In the genomic region with DNA sequence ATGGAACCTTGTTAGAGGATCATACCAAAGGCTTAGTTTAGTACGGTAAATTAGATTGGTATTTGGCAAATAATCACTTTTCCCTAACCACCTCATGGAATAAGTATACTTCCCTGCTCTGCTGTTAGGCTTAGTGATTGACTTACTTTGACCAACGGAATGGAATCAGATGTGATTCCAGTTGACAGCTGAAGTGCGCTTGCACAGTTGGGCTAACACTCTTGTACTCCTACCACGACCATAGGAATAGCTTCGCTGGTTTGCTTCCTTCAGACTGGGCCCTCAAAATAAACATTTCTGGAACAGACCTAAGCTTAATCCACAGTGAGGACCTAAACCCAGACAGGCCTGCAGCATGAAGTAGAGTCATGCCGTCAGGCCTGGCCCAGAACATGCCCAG, we compare ENCODE assay signal across 26 cellular contexts.
DNase-seq lines count a peak whose midpoint lies in the region; ATAC-seq, FAIRE-seq and TF ChIP-seq lines count a peak whose summit lies in the region.
"Had no signal": no experiment of that assay in that cellular context is flagged by ENCODE, and none has a peak within 500 bp of the region (broad histone marks: within the 10 kb centered on the region; RNA-seq: fewer than 3 reads in every experiment).

No MANE protein-coding gene starts in this region.

- TF ChIP-seq EP300 in HepG2 (IDR thresholded peaks at IDR 0.05; ENCODE audit: low read depth in 2 of 2, low read length in 2 of 2) = no peak
- TF ChIP-seq EP300 in HepG2 (CRISPR knock-in tag; IDR thresholded peaks at IDR 0.05; ENCODE audit: borderline replicate concordance) = no peak

- H3K9me3 Mint-ChIP-seq in osteocyte (ENCODE audit: unreplicated experiment) = no peaks in the 10 kb centered on the region
- H3K9me3 Mint-ChIP-seq: activated naive CD4-positive, alpha-beta T cell treated with anti-CD3 and anti-CD28 coated beads, Interleukin-2, amount 50 U/mL, for 72 hours; activated T-helper 2 cell treated with anti-CD3 and anti-CD28 coated beads, Interferon-gamma antibody, Interleukin-2, Interleukin-4, amounts not matched to agents 10 μg/mL and 5 μg/mL and 100 μg/mL, durations not matched to agents 14 hours and 24 hours and 36 hours; central memory CD8-positive, alpha-beta T cell; naive thymus-derived CD4-positive, alpha-beta T cell; stimulated activated naive CD8-positive, alpha-beta T cell treated with anti-CD3 and anti-CD28 coated beads, Interleukin-15, Interleukin-2, amounts not matched to agents 100 ng/mL and 50 ng/mL, for 24 hours had no signal

- TF ChIP-seq POLR2A in right lobe of liver (IDR thresholded peaks at IDR 0.05) = no peak
- no peak for TF ChIP-seq POLR2A in HepG2 (IDR thresholded peaks at IDR 0.05; ENCODE audit: insufficient read depth in 1 of 2, low read depth in 2 of 2, low read length in 2 of 2)

- H3K9ac ChIP-seq in HepG2 (ENCODE audit: insufficient read depth, low read depth, low read length) = no peak overlapping the region

- H3K4me3 ChIP-seq in right lobe of liver = no peak overlapping the region
- H3K4me3 ChIP-seq in HepG2 (replicated peaks in 1 of 3; ENCODE audit: insufficient read depth in 1 of 3, low read depth in 2 of 3, low read length in 3 of 3) = no peak overlapping the region

- DNase-seq in right lobe of liver (no peak), HepG2 (ENCODE audit: low spot score) (no peak), osteocyte (ENCODE audit: extremely low spot score, unreplicated experiment) (no peak), superior temporal gyrus (ENCODE audit: extremely low spot score) (no peak), midbrain (lab: John Stamatoyannopoulos, UW) (no peak)
- no peak for DNase-seq in activated CD8-positive, alpha-beta memory T cell treated with anti-CD3 and anti-CD28 coated beads for 24 hours
- DNase-seq: activated CD4-positive, alpha-beta T cell treated with anti-CD3 and anti-CD28 coated beads, Interleukin-2, amount 50 U/mL, for 4 hours; aorta; BE2C; Caco-2; DND-41; glutamatergic neuron; kidney glomerular epithelial cell; naive thymus-derived CD4-positive, alpha-beta T cell; NCI-H2081 treated with DMSO at 0.1 percent for 48 hours; NCI-H446 treated with DMSO at 0.1 percent for 48 hours; PC-3; right cardiac atrium had no signal

- H3K4me2 ChIP-seq in HepG2 (ENCODE audit: low read depth, low read length) = no peak overlapping the region

- peak overlapping the region; percentile 86 for H3K27ac Mint-ChIP-seq in osteocyte (ENCODE audit: unreplicated experiment)
- H3K27ac Mint-ChIP-seq: activated naive CD4-positive, alpha-beta T cell treated with anti-CD3 and anti-CD28 coated beads, Interleukin-2, amount 50 U/mL, for 72 hours; activated T-helper 2 cell treated with anti-CD3 and anti-CD28 coated beads, Interferon-gamma antibody, Interleukin-2, Interleukin-4, amounts not matched to agents 10 μg/mL and 5 μg/mL and 100 μg/mL, durations not matched to agents 14 hours and 24 hours and 36 hours; naive thymus-derived CD4-positive, alpha-beta T cell; stimulated activated naive CD8-positive, alpha-beta T cell treated with anti-CD3 and anti-CD28 coated beads, Interleukin-15, Interleukin-2, amounts not matched to agents 100 ng/mL and 50 ng/mL, for 24 hours had no signal

- POLR2A ChIA-PET in HepG2 (lab: Yijun Ruan, JAX) = no interaction called here

- H3K4me1 ChIP-seq in right lobe of liver (peaks cover 0 to 47% (median 23%) of the 10 kb centered on the region in 4 donors), HepG2 (ENCODE audit: insufficient read depth, low read length) (peaks cover 73% of the 10 kb centered on the region)
- H3K4me1 ChIP-seq: Caco-2 had no signal

- peaks cover 19% of the 10 kb centered on the region for H3K79me2 ChIP-seq in HepG2 (ENCODE audit: insufficient read depth, low read length)

- no peak overlapping the region for H2AFZ ChIP-seq in HepG2 (ENCODE audit: low read length)

- TF ChIP-seq RAD21 in HepG2 (CRISPR knock-in tag; IDR thresholded peaks at IDR 0.05) = no peak

- H3K27ac ChIP-seq in right lobe of liver (peak overlapping the region in 2 of 3 donors; percentile 28 to 29), HepG2 (ENCODE audit: extremely low read length, insufficient read depth, low read length) (no peak overlapping the region), cingulate gyrus (ENCODE audit: low read depth, low read length) (peak overlapping the region; percentile 11)

- peak overlapping the region; percentile 46 for H3K4me3 Mint-ChIP-seq in osteocyte (ENCODE audit: unreplicated experiment)
- H3K4me3 Mint-ChIP-seq: central memory CD8-positive, alpha-beta T cell; naive thymus-derived CD4-positive, alpha-beta T cell; stimulated activated naive CD8-positive, alpha-beta T cell treated with anti-CD3 and anti-CD28 coated beads, Interleukin-15, Interleukin-2, amounts not matched to agents 100 ng/mL and 50 ng/mL, for 24 hours had no signal

- no peaks in the 10 kb centered on the region for H3K27me3 ChIP-seq in right lobe of liver
- H3K27me3 ChIP-seq in HepG2 (ENCODE audit: control insufficient read depth in 1 of 2, insufficient read depth in 2 of 2, low read length in 2 of 2) = no peaks in the 10 kb centered on the region
- H3K27me3 ChIP-seq: BE2C had no signal

- ATAC-seq in right lobe of liver (no peak), HepG2 (no peak), GM18498 (IDR thresholded peaks at IDR 0.05; ENCODE audit: unreplicated experiment) (no peak)
- ATAC-seq: activated naive CD4-positive, alpha-beta T cell treated with anti-CD3 and anti-CD28 coated beads, Interleukin-2, amount 50 U/mL, for 72 hours; HCT116; PC-3; Right ventricle myocardium inferior had no signal

- H4K20me1 ChIP-seq in HepG2 (ENCODE audit: insufficient read depth, low read length) = 0 out of 2 replicates have a peak, but pooled peaks cover 3% of the 10 kb centered on the region

- no peaks in the 10 kb centered on the region for H3K27me3 Mint-ChIP-seq in osteocyte (ENCODE audit: unreplicated experiment)

- H3K9me3 ChIP-seq in right lobe of liver (no peaks in the 10 kb centered on the region), HepG2 (ENCODE audit: low read length) (no peaks in the 10 kb centered on the region)
- H3K9me3 ChIP-seq: Caco-2 had no signal

- H3K36me3 ChIP-seq in right lobe of liver (no peaks in the 10 kb centered on the region), HepG2 (replicated peaks in 1 of 2; ENCODE audit: control insufficient read depth in 1 of 2, insufficient read depth in 2 of 2, low read length in 2 of 2) (no peaks in the 10 kb centered on the region)
- H3K36me3 ChIP-seq: BE2C had no signal

- 53% methylated on average over 4 of the region's 6 CpGs for WGBS in right lobe of liver (ENCODE audit: insufficient coverage, low coverage, low lambda C conversion rate, missing lambda C conversion rate)
- 95% methylated on average over 6 of the region's 6 CpGs for WGBS in HepG2 (ENCODE audit: low lambda C conversion rate)

- in situ Hi-C loops in HepG2 (cut with HindIII; ENCODE audit: extremely low pct_ligation_motif_present, low pct_unique_long_range_greater_than_20kb) = no loop called here

- CTCF ChIA-PET in HepG2 (lab: Yijun Ruan, JAX; ENCODE audit: low intra/inter-chr PET ratio, low total read pairs) = no interaction called here

- no peak for FAIRE-seq in HepG2 (lab: Jason Lieb, UNC)

- no TSS peak for BruUV-seq in HepG2 (replicated peaks; lab: Mats Ljungman, UMichigan)

- intact Hi-C loops in right lobe of liver (cut with DNase I) = no loop called here
- intact Hi-C loops in HepG2 (cut with micrococcal nuclease; ENCODE audit: unreplicated experiment) = loop anchor here (10.0 kb wide), 1 partner anchor 321 kb away; no protein-coding TSS in a partner anchor

- H3K36me3 Mint-ChIP-seq in osteocyte (ENCODE audit: unreplicated experiment) = no peaks in the 10 kb centered on the region
- H3K36me3 Mint-ChIP-seq: activated naive CD4-positive, alpha-beta T cell treated with anti-CD3 and anti-CD28 coated beads, Interleukin-2, amount 50 U/mL, for 72 hours; naive thymus-derived CD4-positive, alpha-beta T cell had no signal

- peaks cover 76% of the 10 kb centered on the region for H3K4me1 Mint-ChIP-seq in osteocyte (ENCODE audit: unreplicated experiment)
- H3K4me1 Mint-ChIP-seq: central memory CD8-positive, alpha-beta T cell had no signal

- no peak for TF ChIP-seq CTCF in right lobe of liver (IDR thresholded peaks at IDR 0.05)
- TF ChIP-seq CTCF in HepG2 (CRISPR knock-in tag; IDR thresholded peaks at IDR 0.05) = no peak
- TF ChIP-seq CTCF in osteocyte (IDR thresholded peaks at IDR 0.05) = no peak

TF ChIP-seq in HepG2, 621 proteins besides CTCF, POLR2A, EP300 and RAD21:
- TF ChIP-seq POLR2AphosphoS5 (IDR thresholded peaks at IDR 0.05; ENCODE audit: low read depth, low read length) (no peak), ZNF839 (CRISPR knock-in tag; IDR thresholded peaks at IDR 0.05; ENCODE audit: borderline replicate concordance) (no peak), PITX1 (CRISPR knock-in tag; IDR thresholded peaks at IDR 0.05) (no peak), FOXP1 (IDR thresholded peaks at IDR 0.05) (no peak), FOXP1 (CRISPR knock-in tag; IDR thresholded peaks at IDR 0.05) (no peak), ZNF850 (CRISPR knock-in tag; conservative IDR thresholded peaks at IDR 0.05) (no peak), ZNF180 (CRISPR knock-in tag; IDR thresholded peaks at IDR 0.05; ENCODE audit: borderline replicate concordance, low read depth) (no peak), ZNF747 (CRISPR knock-in tag; IDR thresholded peaks at IDR 0.05; ENCODE audit: borderline replicate concordance) (no peak), NAIF1 (CRISPR knock-in tag; IDR thresholded peaks at IDR 0.05; ENCODE audit: borderline replicate concordance) (no peak), ATF7 (IDR thresholded peaks at IDR 0.05) (no peak), ATF7 (CRISPR knock-in tag; IDR thresholded peaks at IDR 0.05) (no peak), ARID2 (CRISPR knock-in tag; IDR thresholded peaks at IDR 0.05; ENCODE audit: borderline replicate concordance) (no peak), HDAC2 (CRISPR knock-in tag; IDR thresholded peaks at IDR 0.05) (no peak), SOX5 (CRISPR knock-in tag; IDR thresholded peaks at IDR 0.05; ENCODE audit: borderline replicate concordance) (no peak)
